Comparison of ENCODE assay signal across 2 cellular contexts in the genomic region with DNA sequence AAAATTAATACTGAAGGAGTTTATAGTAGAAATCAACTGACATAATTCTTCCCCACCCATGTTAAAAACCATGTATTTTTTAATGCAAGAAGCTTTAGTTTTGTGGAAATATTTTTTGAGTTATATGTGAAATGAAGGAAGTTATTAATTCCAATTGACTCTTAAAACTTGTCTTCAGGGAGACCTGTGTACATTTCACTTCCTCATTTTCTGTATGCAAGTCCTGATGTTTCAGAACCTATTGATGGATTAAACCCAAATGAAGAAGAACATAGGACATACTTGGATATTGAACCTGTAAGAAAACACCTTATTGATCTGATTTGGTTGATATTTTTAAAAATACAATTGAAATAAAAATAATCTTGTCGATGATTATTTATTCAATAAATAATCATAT.
TF ChIP-seq lines count a peak whose summit lies in the region.

No MANE protein-coding gene starts in this region.

TF ChIP-seq in A549, 52 proteins besides CTCF, POLR2A, EP300 and RAD21 (continued from another document):
- TF ChIP-seq USF2 (IDR thresholded peaks at IDR 0.05) (no peak), FOSL2 (IDR thresholded peaks at IDR 0.05) (no peak), FOSL2 (CRISPR knock-in tag; IDR thresholded peaks at IDR 0.05) (no peak), KDM1A (IDR thresholded peaks at IDR 0.05; ENCODE audit: low read depth) (no peak), HEYL (CRISPR knock-in tag; IDR thresholded peaks at IDR 0.05) (no peak), GATA3 (IDR thresholded peaks at IDR 0.05; ENCODE audit: borderline replicate concordance) (no peak), ZSCAN20 (CRISPR knock-in tag; IDR thresholded peaks at IDR 0.05) (no peak), BHLHE40 (IDR thresholded peaks at IDR 0.05; ENCODE audit: low read depth, low read length) (no peak), NPAS2 (CRISPR knock-in tag; IDR thresholded peaks at IDR 0.05; ENCODE audit: borderline replicate concordance) (no peak), RNF2 (IDR thresholded peaks at IDR 0.05; ENCODE audit: borderline replicate concordance, low read depth) (no peak), REST (IDR thresholded peaks at IDR 0.05) (no peak), RFX5 (IDR thresholded peaks at IDR 0.05) (no peak), MAZ (IDR thresholded peaks at IDR 0.05; ENCODE audit: borderline replicate concordance, low read depth, low read length) (no peak), HOXA7 (CRISPR knock-in tag; IDR thresholded peaks at IDR 0.05) (no peak)
- TF ChIP-seq, protein P1, sequence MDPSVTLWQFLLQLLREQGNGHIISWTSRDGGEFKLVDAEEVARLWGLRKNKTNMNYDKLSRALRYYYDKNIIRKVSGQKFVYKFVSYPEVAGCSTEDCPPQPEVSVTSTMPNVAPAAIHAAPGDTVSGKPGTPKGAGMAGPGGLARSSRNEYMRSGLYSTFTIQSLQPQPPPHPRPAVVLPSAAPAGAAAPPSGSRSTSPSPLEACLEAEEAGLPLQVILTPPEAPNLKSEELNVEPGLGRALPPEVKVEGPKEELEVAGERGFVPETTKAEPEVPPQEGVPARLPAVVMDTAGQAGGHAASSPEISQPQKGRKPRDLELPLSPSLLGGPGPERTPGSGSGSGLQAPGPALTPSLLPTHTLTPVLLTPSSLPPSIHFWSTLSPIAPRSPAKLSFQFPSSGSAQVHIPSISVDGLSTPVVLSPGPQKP (IDR thresholded peaks at IDR 0.05; ENCODE audit: low read depth, low read length), result no peak
- TF ChIP-seq, protein P2, sequence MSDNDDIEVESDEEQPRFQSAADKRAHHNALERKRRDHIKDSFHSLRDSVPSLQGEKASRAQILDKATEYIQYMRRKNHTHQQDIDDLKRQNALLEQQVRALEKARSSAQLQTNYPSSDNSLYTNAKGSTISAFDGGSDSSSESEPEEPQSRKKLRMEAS (IDR thresholded peaks at IDR 0.05), result no peak
TF ChIP-seq in A549: peak in this region for 0.

TF ChIP-seq in GM12878, 131 proteins besides CTCF, POLR2A, EP300 and RAD21:
- TF ChIP-seq, protein P3, sequence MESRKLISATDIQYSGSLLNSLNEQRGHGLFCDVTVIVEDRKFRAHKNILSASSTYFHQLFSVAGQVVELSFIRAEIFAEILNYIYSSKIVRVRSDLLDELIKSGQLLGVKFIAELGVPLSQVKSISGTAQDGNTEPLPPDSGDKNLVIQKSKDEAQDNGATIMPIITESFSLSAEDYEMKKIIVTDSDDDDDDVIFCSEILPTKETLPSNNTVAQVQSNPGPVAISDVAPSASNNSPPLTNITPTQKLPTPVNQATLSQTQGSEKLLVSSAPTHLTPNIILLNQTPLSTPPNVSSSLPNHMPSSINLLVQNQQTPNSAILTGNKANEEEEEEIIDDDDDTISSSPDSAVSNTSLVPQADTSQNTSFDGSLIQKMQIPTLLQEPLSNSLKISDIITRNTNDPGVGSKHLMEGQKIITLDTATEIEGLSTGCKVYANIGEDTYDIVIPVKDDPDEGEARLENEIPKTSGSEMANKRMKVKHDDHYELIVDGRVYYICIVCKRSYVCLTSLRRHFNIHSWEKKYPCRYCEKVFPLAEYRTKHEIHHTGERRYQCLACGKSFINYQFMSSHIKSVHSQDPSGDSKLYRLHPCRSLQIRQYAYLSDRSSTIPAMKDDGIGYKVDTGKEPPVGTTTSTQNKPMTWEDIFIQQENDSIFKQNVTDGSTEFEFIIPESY (IDR thresholded peaks at IDR 0.05), result no peak
- no peak for TF ChIP-seq KLF5 (IDR thresholded peaks at IDR 0.05; ENCODE audit: partially characterized antibody)
- no peak for TF ChIP-seq CBX3 (IDR thresholded peaks at IDR 0.05; ENCODE audit: borderline replicate concordance, low read depth)
- no peak for TF ChIP-seq EZH2 (IDR thresholded peaks at IDR 0.05; ENCODE audit: borderline replicate concordance, control insufficient read depth, low read depth, low read length)
- no peak for TF ChIP-seq MEF2B (IDR thresholded peaks at IDR 0.05; ENCODE audit: partially characterized antibody, poor library complexity, severe bottlenecking)
- TF ChIP-seq GATAD2B (conservative IDR thresholded peaks at IDR 0.05; ENCODE audit: low read depth), result no peak
- peak; percentile 53; the same call in 1 of the 2 replicates for TF ChIP-seq SPI1 (IDR thresholded peaks at IDR 0.05; ENCODE audit: borderline replicate concordance, insufficient read depth, low read depth, low read length)
